15 cellular contexts compared by ENCODE assay signal in the genomic region with DNA sequence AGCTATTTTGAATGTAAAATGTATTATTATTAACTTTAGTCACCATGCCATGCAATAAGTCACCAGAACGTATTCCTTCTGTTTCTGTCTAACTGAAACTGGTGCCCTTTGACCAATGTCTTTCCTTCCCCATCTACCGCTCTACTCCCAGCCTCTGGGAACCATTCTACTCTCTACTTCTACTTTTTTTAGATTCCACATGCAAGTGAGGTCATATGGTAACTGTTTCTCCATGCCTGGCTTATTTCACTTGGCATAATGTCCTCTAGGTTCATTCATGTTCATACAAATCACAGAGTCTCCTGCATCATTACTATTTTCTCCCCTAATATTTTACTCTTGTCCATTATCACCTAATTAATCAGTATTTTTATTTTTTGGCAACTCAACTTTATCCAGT.
"Had no signal": no experiment of that assay in that cellular context is flagged by ENCODE, and none has a peak within 500 bp of the region (broad histone marks: within the 10 kb centered on the region; RNA-seq: fewer than 3 reads in every experiment).

No MANE protein-coding gene starts in this region.

- H3K4me3 ChIP-seq: colonic mucosa, prostate gland, sigmoid colon had no signal

- H3K27me3 ChIP-seq: colonic mucosa, sigmoid colon had no signal

- H3K36me3 ChIP-seq: colonic mucosa, prostate gland, sigmoid colon had no signal

- H3K9me3 ChIP-seq: colonic mucosa, prostate gland, sigmoid colon had no signal

- ATAC-seq: activated CD8-positive, alpha-beta T cell treated with anti-CD3 and anti-CD28 coated beads for 36 hours; activated T-cell treated with anti-CD3 and anti-CD28 coated beads, Interleukin-2, amount 50 U/mL, for 72 hours; left colon; natural killer cell; stimulated activated naive CD8-positive, alpha-beta T cell treated with anti-CD3 and anti-CD28 coated beads, Interleukin-15, Interleukin-2, amounts not matched to agents 100 U/mL and 50 U/mL, for 24 hours had no signal

- H3K27ac ChIP-seq: colonic mucosa, prostate gland had no signal

- DNase-seq: activated CD4-positive, alpha-beta T cell treated with anti-CD3 and anti-CD28 coated beads for 4 hours; activated CD8-positive, alpha-beta memory T cell treated with anti-CD3 and anti-CD28 coated beads, Interleukin-2, amount 50 U/mL, for 4 hours; activated CD8-positive, alpha-beta T cell treated with anti-CD3 and anti-CD28 coated beads for 36 hours; activated gamma-delta T cell treated with Interleukin-2 at 50 U/mL for 16 hours; activated naive CD8-positive, alpha-beta T cell treated with anti-CD3 and anti-CD28 coated beads, Interleukin-2, amount 10 ng/mL, durations not matched to agents 7 days and 5 days; activated T-cell treated with anti-CD3 and anti-CD28 coated beads, Interleukin-2, amount 50 U/mL, for 72 hours; colonic mucosa; glutamatergic neuron; left colon; natural killer cell; sigmoid colon; stimulated activated CD4-positive, alpha-beta T cell treated with anti-CD3 and anti-CD28 coated beads, Interleukin-12 subunit alpha, Interleukin-12 subunit beta, amount 100 ng/mL, for 4 hours; stimulated activated CD8-positive, alpha-beta memory T cell treated with anti-CD3 and anti-CD28 coated beads, Interleukin-4, amount 100 ng/mL, for 48 hours; stimulated activated naive CD8-positive, alpha-beta T cell treated with anti-CD3 and anti-CD28 coated beads, Interleukin-15, Interleukin-2, amounts not matched to agents 100 U/mL and 50 U/mL, for 24 hours had no signal

- H3K4me1 ChIP-seq: colonic mucosa, prostate gland had no signal
